16 cellular contexts compared by ENCODE assay signal in the genomic region with DNA sequence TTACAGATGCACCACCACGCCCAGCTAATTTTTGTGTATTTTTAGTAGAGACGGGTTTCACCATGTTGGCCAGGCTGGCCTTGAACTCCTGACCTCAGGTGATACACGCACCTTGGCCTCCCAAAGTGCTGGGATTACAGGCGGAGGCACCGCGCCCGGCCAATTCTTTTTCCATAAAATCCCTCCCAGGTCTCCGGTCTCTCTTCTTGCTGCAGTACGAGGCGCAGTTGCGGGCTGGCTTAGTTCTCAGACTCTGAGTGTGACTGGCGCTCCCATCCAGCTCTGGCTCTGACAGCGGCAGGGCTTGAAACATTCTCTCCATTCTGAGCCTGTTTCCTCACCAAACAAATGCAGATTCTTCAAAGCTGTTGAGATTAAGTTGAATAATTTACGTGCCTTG.
"Had no signal": no experiment of that assay in that cellular context is flagged by ENCODE, and none has a peak within 500 bp of the region (broad histone marks: within the 10 kb centered on the region; RNA-seq: fewer than 3 reads in every experiment).

No MANE protein-coding gene starts in this region.

- H3K4me3 ChIP-seq: breast epithelium, gastrocnemius medialis, psoas muscle, SK-N-MC had no signal

- H3K27ac Mint-ChIP-seq: activated naive CD8-positive, alpha-beta T cell; activated T-cell treated with anti-CD3 and anti-CD28 coated beads, Interleukin-2, amount 50 U/mL, for 72 hours; natural killer cell; stimulated activated naive CD8-positive, alpha-beta T cell treated with anti-CD3 and anti-CD28 coated beads, Interleukin-15, amount 100 ng/mL, for 72 hours; T-cell had no signal

- DNase-seq: activated CD4-positive, alpha-beta T cell treated with anti-CD3 and anti-CD28 coated beads for 1 hour; activated CD4-positive, alpha-beta T cell treated with anti-CD3 and anti-CD28 coated beads, Interleukin-2, amount 50 U/mL, for 4 hours; activated gamma-delta T cell; activated T-cell treated with anti-CD3 and anti-CD28 coated beads, Interleukin-2, amount 50 U/mL, for 72 hours; erythroblast; gastrocnemius medialis; natural killer cell; stimulated activated naive CD8-positive, alpha-beta T cell treated with anti-CD3 and anti-CD28 coated beads, Interleukin-15, amount 100 ng/mL, for 72 hours; T1000 had no signal

- H3K9me3 ChIP-seq: gastrocnemius medialis, psoas muscle had no signal

- H3K4me3 Mint-ChIP-seq: activated naive CD8-positive, alpha-beta T cell; activated T-cell treated with anti-CD3 and anti-CD28 coated beads, Interleukin-2, amount 50 U/mL, for 72 hours; natural killer cell; stimulated activated naive CD8-positive, alpha-beta T cell treated with anti-CD3 and anti-CD28 coated beads, Interleukin-15, amount 100 ng/mL, for 72 hours; T-cell had no signal

- ATAC-seq: activated T-cell treated with anti-CD3 and anti-CD28 coated beads, Interleukin-2, amount 50 U/mL, for 72 hours; gastrocnemius medialis; left lobe of liver; natural killer cell; psoas muscle; sciatic nerve; stimulated activated naive CD8-positive, alpha-beta T cell treated with anti-CD3 and anti-CD28 coated beads, Interleukin-15, amount 100 ng/mL, for 72 hours; T-cell had no signal

- H3K4me1 ChIP-seq: psoas muscle had no signal

- H3K27ac ChIP-seq: breast epithelium, gastrocnemius medialis, psoas muscle, SK-N-MC had no signal

- H3K9me3 Mint-ChIP-seq: activated T-cell treated with anti-CD3 and anti-CD28 coated beads, Interleukin-2, amount 50 U/mL, for 72 hours; natural killer cell; stimulated activated naive CD8-positive, alpha-beta T cell treated with anti-CD3 and anti-CD28 coated beads, Interleukin-15, amount 100 ng/mL, for 72 hours; T-cell had no signal

- H3K36me3 ChIP-seq: breast epithelium, gastrocnemius medialis had no signal

- H3K27me3 Mint-ChIP-seq: activated naive CD8-positive, alpha-beta T cell; stimulated activated naive CD8-positive, alpha-beta T cell treated with anti-CD3 and anti-CD28 coated beads, Interleukin-15, amount 100 ng/mL, for 72 hours had no signal

- H3K36me3 Mint-ChIP-seq: activated naive CD8-positive, alpha-beta T cell; natural killer cell; T-cell had no signal

- H3K4me1 Mint-ChIP-seq: natural killer cell; stimulated activated naive CD8-positive, alpha-beta T cell treated with anti-CD3 and anti-CD28 coated beads, Interleukin-15, amount 100 ng/mL, for 72 hours; T-cell had no signal
